Comparison of ENCODE assay signal across 8 cellular contexts in genomic region chr5:164230341-164230740, GRCh38.
"Had no signal": no experiment of that assay in that cellular context is flagged by ENCODE, and none has a peak within 500 bp of the region (broad histone marks: within the 10 kb centered on the region; RNA-seq: fewer than 3 reads in every experiment).

No MANE protein-coding gene starts in this region.

- FAIRE-seq: G401.6, GM12878, GM12891, GM12892, GM18507, GM19239 had no signal

- H3K4me3 ChIP-seq: GM12878 had no signal

- ATAC-seq: GM12878 had no signal

- DNase-seq: GDM1, GF-D8 had no signal
